In the genomic region with DNA sequence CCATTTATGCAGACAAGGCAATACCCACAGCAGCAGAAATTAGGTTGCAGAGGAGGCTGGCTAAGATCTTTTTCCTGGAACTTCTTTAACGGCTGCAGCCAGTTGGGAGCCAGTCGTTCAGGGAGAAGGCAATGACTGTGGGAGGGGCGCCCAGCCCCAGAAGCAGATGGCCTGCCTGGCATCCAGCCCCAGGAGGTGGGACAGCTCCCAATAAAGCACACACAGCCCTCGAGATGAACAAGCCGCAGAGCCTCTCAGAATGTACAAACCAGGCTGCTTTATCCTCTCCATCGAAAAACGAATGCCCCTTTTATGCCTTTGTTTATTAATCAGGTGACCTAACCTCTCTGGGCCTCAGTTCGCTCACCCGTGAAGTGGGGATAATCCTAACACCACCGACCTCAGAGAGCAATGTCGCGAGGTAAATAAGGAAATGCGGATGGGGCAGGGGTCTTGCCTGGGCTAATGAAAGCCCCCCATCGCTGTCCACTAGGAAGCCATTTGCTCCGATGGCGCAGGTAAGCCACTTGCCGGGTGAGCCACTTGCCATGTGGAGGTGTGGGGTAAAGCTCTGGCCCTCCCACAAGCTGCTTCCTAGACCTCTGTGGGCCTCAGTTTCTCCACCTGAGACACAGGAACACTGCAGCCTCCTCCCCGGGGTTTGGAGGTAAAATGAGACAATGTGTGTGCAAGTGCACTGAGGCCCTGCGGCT, we compare ENCODE assay signal across 8 cellular contexts. TPM values are rescaled to one million over a fixed set of nuclear protein-coding genes. Genes with fewer than 3 reads are reported as not detected.
A peak's percentile ranks its signal among the peaks of the same experiment; 100 is the strongest.
DNase-seq lines count a peak whose midpoint lies in the region; ATAC-seq and TF ChIP-seq lines count a peak whose summit lies in the region.
"Had no signal": no experiment of that assay in that cellular context is flagged by ENCODE, and none has a peak within 500 bp of the region (broad histone marks: within the 10 kb centered on the region; RNA-seq: fewer than 3 reads in every experiment).

No MANE protein-coding gene starts in this region.

- H3K27me3 ChIP-seq in tibial nerve, result no peaks in the 10 kb centered on the region

- DNase-seq in NCI-H128 (lab: John Stamatoyannopoulos, UW; ENCODE audit: unreplicated experiment) (peak; percentile 53), astrocyte of the hippocampus (ENCODE audit: low read depth, low spot score) (peak; percentile 42), lower leg skin (ENCODE audit: low spot score in 2 of 2) (peak; percentile 77 to 96), tibial nerve (ENCODE audit: low spot score in 2 of 2) (peak; percentile 64 to 70), UCSD-AML1 (lab: John Stamatoyannopoulos, UW; ENCODE audit: unreplicated experiment) (no peak)

- peaks cover 0 to 75% (median 37%) of the 10 kb centered on the region in 4 donors for H3K4me1 ChIP-seq in tibial nerve

- WGBS in lower leg skin, 2 donors, result 59 to 70% methylated on average over 19 of the region's 19 CpGs
- WGBS in tibial nerve, 2 donors, result 68 to 71% methylated on average over 19 of the region's 19 CpGs

- H3K4me3 ChIP-seq in lower leg skin (ENCODE audit: low read depth, poor library complexity, severe bottlenecking), result no peak overlapping the region
- no peak overlapping the region for H3K4me3 ChIP-seq in tibial nerve

- TF ChIP-seq EP300 in tibial nerve (IDR thresholded peaks at IDR 0.05), result peak in 1 of 2 donors; percentile 22

- no peaks in the 10 kb centered on the region for H3K9me3 ChIP-seq in tibial nerve

- no peak for TF ChIP-seq CTCF in lower leg skin (IDR thresholded peaks at IDR 0.05)
- no peak for TF ChIP-seq CTCF in tibial nerve (IDR thresholded peaks at IDR 0.05)

- H3K36me3 ChIP-seq in tibial nerve, result no peaks in the 10 kb centered on the region

- peak overlapping the region in 3 of 4 donors; percentile 25 to 54 (median 27) for H3K27ac ChIP-seq in tibial nerve
- H3K27ac ChIP-seq: KMS-11 had no signal

- intact Hi-C loops in lower leg skin (cut with DNase I; ENCODE audit: low total_unique reads), result no loop called here

- TF ChIP-seq POLR2A in lower leg skin (IDR thresholded peaks at IDR 0.05) (no peak), tibial nerve (IDR thresholded peaks at IDR 0.05) (no peak)

- ATAC-seq in HG02642 (IDR thresholded peaks at IDR 0.05; ENCODE audit: poor library complexity, unreplicated experiment), result no peak
- ATAC-seq in GM19452 (IDR thresholded peaks at IDR 0.05; ENCODE audit: unreplicated experiment), result no peak

RNA-seq across cellular contexts. Expression of a gene that starts 35.8 kb away (rescaled TPM):
- total RNA-seq in lower leg skin (10 to 100 TPM; 44.0 to 57.4 (median 48.0) TPM), tibial nerve (10 to 100 TPM; 67.5 to 96.6 (median 86.1) TPM)
